In the genomic region with DNA sequence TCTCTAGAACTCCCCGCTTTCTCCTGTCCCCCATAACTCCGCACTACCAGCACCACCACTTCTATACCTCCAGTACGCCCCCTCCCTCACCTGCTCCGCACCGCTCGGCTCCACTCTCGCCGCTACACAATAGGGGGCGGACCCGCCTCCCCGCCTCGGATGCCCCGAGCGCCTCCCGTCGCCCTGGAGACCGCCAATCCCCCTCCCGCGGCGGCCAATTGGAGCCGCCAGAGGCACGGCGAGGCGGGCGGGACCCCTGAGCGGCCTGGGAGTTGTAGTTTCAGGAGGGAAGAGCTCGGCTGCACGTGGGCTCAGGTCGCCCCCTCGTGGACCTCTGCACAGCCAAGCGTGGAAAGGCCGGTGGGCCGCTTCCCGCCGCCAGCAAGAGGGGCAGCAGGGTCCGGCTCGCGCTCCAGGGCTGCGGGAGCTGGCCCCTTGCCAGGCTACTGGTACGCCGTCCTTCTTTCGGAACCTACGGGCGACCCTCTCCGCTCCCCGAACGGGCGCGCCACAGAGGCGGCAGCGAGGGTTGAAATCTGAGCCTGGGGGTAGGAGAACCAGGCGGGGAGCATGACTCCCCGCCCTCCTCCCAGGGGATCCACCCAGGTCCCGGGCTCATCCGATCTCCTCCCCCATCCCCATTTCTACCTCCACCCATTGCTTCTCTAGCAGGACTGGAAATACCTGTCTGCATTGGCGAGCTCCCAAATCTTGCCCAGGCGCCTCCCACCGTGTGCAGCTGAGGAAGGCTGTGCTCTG, we compare ENCODE assay signal across 8 cellular contexts. TPM values are rescaled to one million over a fixed set of nuclear protein-coding genes. Genes with fewer than 3 reads are reported as not detected.
DNase-seq lines count a peak whose midpoint lies in the region; ATAC-seq, FAIRE-seq and TF ChIP-seq lines count a peak whose summit lies in the region.

A gene with protein sequence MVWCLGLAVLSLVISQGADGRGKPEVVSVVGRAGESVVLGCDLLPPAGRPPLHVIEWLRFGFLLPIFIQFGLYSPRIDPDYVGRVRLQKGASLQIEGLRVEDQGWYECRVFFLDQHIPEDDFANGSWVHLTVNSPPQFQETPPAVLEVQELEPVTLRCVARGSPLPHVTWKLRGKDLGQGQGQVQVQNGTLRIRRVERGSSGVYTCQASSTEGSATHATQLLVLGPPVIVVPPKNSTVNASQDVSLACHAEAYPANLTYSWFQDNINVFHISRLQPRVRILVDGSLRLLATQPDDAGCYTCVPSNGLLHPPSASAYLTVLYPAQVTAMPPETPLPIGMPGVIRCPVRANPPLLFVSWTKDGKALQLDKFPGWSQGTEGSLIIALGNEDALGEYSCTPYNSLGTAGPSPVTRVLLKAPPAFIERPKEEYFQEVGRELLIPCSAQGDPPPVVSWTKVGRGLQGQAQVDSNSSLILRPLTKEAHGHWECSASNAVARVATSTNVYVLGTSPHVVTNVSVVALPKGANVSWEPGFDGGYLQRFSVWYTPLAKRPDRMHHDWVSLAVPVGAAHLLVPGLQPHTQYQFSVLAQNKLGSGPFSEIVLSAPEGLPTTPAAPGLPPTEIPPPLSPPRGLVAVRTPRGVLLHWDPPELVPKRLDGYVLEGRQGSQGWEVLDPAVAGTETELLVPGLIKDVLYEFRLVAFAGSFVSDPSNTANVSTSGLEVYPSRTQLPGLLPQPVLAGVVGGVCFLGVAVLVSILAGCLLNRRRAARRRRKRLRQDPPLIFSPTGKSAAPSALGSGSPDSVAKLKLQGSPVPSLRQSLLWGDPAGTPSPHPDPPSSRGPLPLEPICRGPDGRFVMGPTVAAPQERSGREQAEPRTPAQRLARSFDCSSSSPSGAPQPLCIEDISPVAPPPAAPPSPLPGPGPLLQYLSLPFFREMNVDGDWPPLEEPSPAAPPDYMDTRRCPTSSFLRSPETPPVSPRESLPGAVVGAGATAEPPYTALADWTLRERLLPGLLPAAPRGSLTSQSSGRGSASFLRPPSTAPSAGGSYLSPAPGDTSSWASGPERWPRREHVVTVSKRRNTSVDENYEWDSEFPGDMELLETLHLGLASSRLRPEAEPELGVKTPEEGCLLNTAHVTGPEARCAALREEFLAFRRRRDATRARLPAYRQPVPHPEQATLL (minus strand): TSS at position 131 of the 759 bp plus-strand sequence. CDS start 2,159 bp downstream, outside the sequence.

- intact Hi-C loops in left ventricle myocardium inferior (cut with micrococcal nuclease) (loop anchor here (5.0 to 10.0 kb wide), 2 partner anchors 62 to 151 kb away; no protein-coding TSS in a partner anchor), posterior vena cava (cut with DNase I) (no loop called here)

- no peak for TF ChIP-seq POLR2A in GM12892 (IDR thresholded peaks at IDR 0.05; ENCODE audit: low read depth, low read length)
- TF ChIP-seq POLR2A in GM18505 (IDR thresholded peaks at IDR 0.05; ENCODE audit: borderline replicate concordance, extremely low read depth, insufficient read depth, insufficient read length): no peak

- DNase-seq in GM12892 (ENCODE audit: insufficient read length) (no peak), LoVo (ENCODE audit: low spot score) (peak; percentile 80), left ventricle myocardium inferior (peak; percentile 85), posterior vena cava (ENCODE audit: low spot score) (peak; percentile 90), type B pancreatic cell (ENCODE audit: extremely low spot score, unreplicated experiment) (peak; percentile 95)
- peak; percentile 80 for DNase-seq in activated naive CD8-positive, alpha-beta T cell treated with anti-CD3 and anti-CD28 coated beads, Interleukin-2, amount 50 U/mL, for 24 hours

- H3K36me3 Mint-ChIP-seq in activated naive CD8-positive, alpha-beta T cell treated with anti-CD3 and anti-CD28 coated beads, Interleukin-2, amount 50 U/mL, for 24 hours (ENCODE audit: low read depth): no peaks in the 10 kb centered on the region
- peaks cover 4% of the 10 kb centered on the region for H3K36me3 Mint-ChIP-seq in type B pancreatic cell

- peaks cover 31% of the 10 kb centered on the region for H3K27me3 ChIP-seq in left ventricle myocardium inferior (ENCODE audit: low read depth)

- H3K9me3 ChIP-seq in left ventricle myocardium inferior (replicated peaks): no peaks in the 10 kb centered on the region

- H3K4me3 ChIP-seq in left ventricle myocardium inferior: peak within 1 kb of the TSS; percentile 69

- ATAC-seq in SK-N-SH treated with all-trans-retinoic acid at 6 μM for 48 hours: peak; percentile 97
- ATAC-seq in activated naive CD8-positive, alpha-beta T cell treated with anti-CD3 and anti-CD28 coated beads, Interleukin-2, amount 50 U/mL, for 24 hours: peak; percentile 95
- ATAC-seq in GM18505 (IDR thresholded peaks at IDR 0.05; ENCODE audit: unreplicated experiment): no peak

- no peak within 1 kb of the TSS for H3K27ac Mint-ChIP-seq in activated naive CD8-positive, alpha-beta T cell treated with anti-CD3 and anti-CD28 coated beads, Interleukin-2, amount 50 U/mL, for 24 hours
- H3K27ac Mint-ChIP-seq in type B pancreatic cell: peak within 1 kb of the TSS; percentile 91

- H3K4me1 Mint-ChIP-seq in activated naive CD8-positive, alpha-beta T cell treated with anti-CD3 and anti-CD28 coated beads, Interleukin-2, amount 50 U/mL, for 24 hours: peaks cover 6% of the 10 kb centered on the region
- peaks cover 52% of the 10 kb centered on the region for H3K4me1 Mint-ChIP-seq in type B pancreatic cell (ENCODE audit: unreplicated experiment)

- peak; percentile 38 for FAIRE-seq in GM12892 (lab: Jason Lieb, UNC)

- no peaks in the 10 kb centered on the region for H3K36me3 ChIP-seq in left ventricle myocardium inferior

- TF ChIP-seq CTCF in left ventricle myocardium inferior (IDR thresholded peaks at IDR 0.05; ENCODE audit: borderline replicate concordance): peak; percentile 77
- TF ChIP-seq CTCF in type B pancreatic cell (conservative IDR thresholded peaks at IDR 0.05): peak; percentile 69

- H3K9me3 Mint-ChIP-seq in activated naive CD8-positive, alpha-beta T cell treated with anti-CD3 and anti-CD28 coated beads, Interleukin-2, amount 50 U/mL, for 24 hours: no peaks in the 10 kb centered on the region
- no peaks in the 10 kb centered on the region for H3K9me3 Mint-ChIP-seq in type B pancreatic cell

- peaks cover 18% of the 10 kb centered on the region for H3K4me1 ChIP-seq in left ventricle myocardium inferior

- H3K4me3 Mint-ChIP-seq in activated naive CD8-positive, alpha-beta T cell treated with anti-CD3 and anti-CD28 coated beads, Interleukin-2, amount 50 U/mL, for 24 hours: peak within 1 kb of the TSS; percentile 66
- peak within 1 kb of the TSS; percentile 98 for H3K4me3 Mint-ChIP-seq in type B pancreatic cell

- H3K27me3 Mint-ChIP-seq in activated naive CD8-positive, alpha-beta T cell treated with anti-CD3 and anti-CD28 coated beads, Interleukin-2, amount 50 U/mL, for 24 hours: peaks cover 28% of the 10 kb centered on the region
- peaks cover 3% of the 10 kb centered on the region for H3K27me3 Mint-ChIP-seq in type B pancreatic cell

- H3K27ac ChIP-seq in left ventricle myocardium inferior (replicated peaks): no peak within 1 kb of the TSS

TF ChIP-seq in SK-N-SH treated with all-trans-retinoic acid at 6 μM for 48 hours, 23 proteins besides CTCF, POLR2A, EP300 and RAD21:
- peak; percentile 46; the same call in 1 of the 2 replicates for TF ChIP-seq ZNF8 (CRISPR knock-in tag; IDR thresholded peaks at IDR 0.05)
- TF ChIP-seq, protein P1, sequence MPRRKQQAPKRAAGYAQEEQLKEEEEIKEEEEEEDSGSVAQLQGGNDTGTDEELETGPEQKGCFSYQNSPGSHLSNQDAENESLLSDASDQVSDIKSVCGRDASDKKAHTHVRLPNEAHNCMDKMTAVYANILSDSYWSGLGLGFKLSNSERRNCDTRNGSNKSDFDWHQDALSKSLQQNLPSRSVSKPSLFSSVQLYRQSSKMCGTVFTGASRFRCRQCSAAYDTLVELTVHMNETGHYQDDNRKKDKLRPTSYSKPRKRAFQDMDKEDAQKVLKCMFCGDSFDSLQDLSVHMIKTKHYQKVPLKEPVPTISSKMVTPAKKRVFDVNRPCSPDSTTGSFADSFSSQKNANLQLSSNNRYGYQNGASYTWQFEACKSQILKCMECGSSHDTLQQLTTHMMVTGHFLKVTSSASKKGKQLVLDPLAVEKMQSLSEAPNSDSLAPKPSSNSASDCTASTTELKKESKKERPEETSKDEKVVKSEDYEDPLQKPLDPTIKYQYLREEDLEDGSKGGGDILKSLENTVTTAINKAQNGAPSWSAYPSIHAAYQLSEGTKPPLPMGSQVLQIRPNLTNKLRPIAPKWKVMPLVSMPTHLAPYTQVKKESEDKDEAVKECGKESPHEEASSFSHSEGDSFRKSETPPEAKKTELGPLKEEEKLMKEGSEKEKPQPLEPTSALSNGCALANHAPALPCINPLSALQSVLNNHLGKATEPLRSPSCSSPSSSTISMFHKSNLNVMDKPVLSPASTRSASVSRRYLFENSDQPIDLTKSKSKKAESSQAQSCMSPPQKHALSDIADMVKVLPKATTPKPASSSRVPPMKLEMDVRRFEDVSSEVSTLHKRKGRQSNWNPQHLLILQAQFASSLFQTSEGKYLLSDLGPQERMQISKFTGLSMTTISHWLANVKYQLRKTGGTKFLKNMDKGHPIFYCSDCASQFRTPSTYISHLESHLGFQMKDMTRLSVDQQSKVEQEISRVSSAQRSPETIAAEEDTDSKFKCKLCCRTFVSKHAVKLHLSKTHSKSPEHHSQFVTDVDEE (CRISPR knock-in tag; IDR thresholded peaks at IDR 0.05): no peak
TF ChIP-seq in SK-N-SH treated with all-trans-retinoic acid at 6 μM for 48 hours: peak in this region for 1.

RNA-seq across cellular contexts. Expression of the gene that starts here (rescaled TPM):
- polyA plus RNA-seq in GM12892 (2012; ENCODE audit: missing spikeins): not detected
- total RNA-seq in left ventricle myocardium inferior (0.25 TPM), posterior vena cava (under 1 TPM; 0.10 to 0.42 TPM), type B pancreatic cell (ENCODE audit: low replicate concordance) (36.4 and 44.3 TPM in 2 replicates)

Comparison
In these comparisons a context has a peak if more than half of its experiments do, and no peak if none do; other contexts are left out.
1. RNA of the gene that starts here (total RNA-seq): 36.4 to 44.3 TPM in type B pancreatic cell; 0.10 to 0.42 TPM in posterior vena cava and 0.25 TPM in left ventricle myocardium inferior (single experiment); every median in the first group is over 10 times any median in the second.
2. Peak in DNase-seq and H3K4me3 ChIP-seq in left ventricle myocardium inferior; RNA of the gene not detected or under 1 TPM.
3. Peak in DNase-seq in posterior vena cava; RNA of the gene not detected or under 1 TPM.